In the genomic region with DNA sequence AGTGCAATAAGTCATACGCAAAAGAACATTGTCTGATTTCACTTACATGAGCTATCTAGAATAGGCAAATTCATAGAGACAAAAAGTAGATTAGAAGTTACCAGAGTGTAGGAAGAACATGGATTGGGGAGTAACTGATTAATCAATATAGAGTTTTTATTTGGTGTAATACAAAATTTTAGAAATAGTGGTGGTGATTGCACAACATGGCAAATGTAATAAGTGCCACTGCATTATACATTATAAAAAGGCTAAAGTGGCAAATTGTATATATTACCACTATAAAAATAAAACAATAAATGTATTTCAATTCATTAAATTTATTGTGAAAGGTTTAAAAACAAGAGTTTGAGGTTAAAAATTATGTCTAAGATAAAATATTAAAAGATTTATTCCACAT, we compare ENCODE assay signal across 11 cellular contexts. TPM values are rescaled to one million over a fixed set of nuclear protein-coding genes. Genes with fewer than 3 reads are reported as not detected.
"Had no signal": no experiment of that assay in that cellular context is flagged by ENCODE, and none has a peak within 500 bp of the region (broad histone marks: within the 10 kb centered on the region; RNA-seq: fewer than 3 reads in every experiment).

No MANE protein-coding gene starts in this region.

- H3K36me3 ChIP-seq: HAP-1 had no signal

- H3K9me3 ChIP-seq: HAP-1 had no signal

- ATAC-seq: HCT116 had no signal

- H3K4me2 ChIP-seq: KMS-11 had no signal

- H3K4me3 ChIP-seq: GM23248, HAP-1 had no signal

- DNase-seq: GM23248, GOT3, H7, HFFc6, KBM-7 had no signal

- FAIRE-seq: HTR-8/SVneo had no signal

- H3K27ac ChIP-seq: GM23248, KMS-11 had no signal

- H3K4me1 ChIP-seq: HAP-1 had no signal

- H2AFZ ChIP-seq: GM23248 had no signal

- H3K9ac ChIP-seq: GM23248, KMS-11 had no signal

RNA-seq across cellular contexts. Expression of gene OR51B4, which starts 8.7 kb away (rescaled TPM):
- total RNA-seq: GM23248, H7, HFFc6, HT-29 had no signal
- polyA plus RNA-seq: GM23248 had no signal

RNA-seq across cellular contexts. Expression of gene OR51B2, which starts 13.7 kb away (rescaled TPM):
- total RNA-seq: GM23248, H4, H7, HFFc6, HT-29 had no signal
- polyA plus RNA-seq: GM23248 had no signal

RNA-seq across cellular contexts. Expression of gene OR51B5, which starts 32.9 kb away (rescaled TPM):
- total RNA-seq: GM23248, H7, HT-29 had no signal
- polyA plus RNA-seq: GM23248 had no signal

RNA-seq across cellular contexts. Expression of gene HBE1, which starts 40.7 kb away (rescaled TPM):
- total RNA-seq: GM23248, HFFc6, HT-29 had no signal
- polyA plus RNA-seq: GM23248 had no signal

RNA-seq across cellular contexts. Expression of gene OR51B6, which starts 40.9 kb away (rescaled TPM):
- total RNA-seq: GM23248, H4, H7, HFFc6, HT-29 had no signal
- polyA plus RNA-seq: GM23248 had no signal
